ENCODE assay signal across 8 cellular contexts in genomic region chr3:119579366-119580147, GRCh38. TPM values are rescaled to one million over a fixed set of nuclear protein-coding genes. Genes with fewer than 3 reads are reported as not detected.
A peak's percentile ranks its signal among the peaks of the same experiment; 100 is the strongest.
DNase-seq lines count a peak whose midpoint lies in the region; ATAC-seq and TF ChIP-seq lines count a peak whose summit lies in the region.

Gene ADPRH, plus strand, starts transcription at chr3:119579492. Its CDS starts 2,678 bp downstream, at chr3:119582170.

- peak; percentile 17 to 65 (median 32) for DNase-seq in CD8-positive, alpha-beta memory T cell
- DNase-seq in SJSA1 (ENCODE audit: low read depth in 1 of 2, low spot score in 2 of 2) (peak; percentile 58 to 71), ascending aorta (ENCODE audit: low spot score in 2 of 2) (peak in 1 of 2 donors; percentile 86), hepatic stellate cell (ENCODE audit: low spot score) (peak; percentile 75), retinal pigment epithelial cell (ENCODE audit: low read depth) (no peak), SIG-M5 (lab: John Stamatoyannopoulos, UW) (no peak)

- H3K4me1 ChIP-seq in CD8-positive, alpha-beta memory T cell (ENCODE audit: insufficient read depth, low read length), result no peaks in the 10 kb centered on the region
- peaks cover 6% of the 10 kb centered on the region for H3K4me1 ChIP-seq in SJSA1 (replicated peaks)
- peaks cover 0 to 4% of the 10 kb centered on the region in 2 donors for H3K4me1 ChIP-seq in ascending aorta

- H3K36me3 Mint-ChIP-seq in CD8-positive, alpha-beta memory T cell, result peaks cover 0 to 6% (median 0%) of the 10 kb centered on the region in 3 donors

- TF ChIP-seq CTCF in ascending aorta (IDR thresholded peaks at IDR 0.05), result no peak
- no peak for TF ChIP-seq CTCF in retinal pigment epithelial cell (conservative IDR thresholded peaks at IDR 0.05; ENCODE audit: low read depth, low read length)

- H3K36me3 ChIP-seq in CD8-positive, alpha-beta memory T cell (ENCODE audit: insufficient read depth, low read length), result no peaks in the 10 kb centered on the region
- no peaks in the 10 kb centered on the region for H3K36me3 ChIP-seq in SJSA1
- H3K36me3 ChIP-seq in ascending aorta, result no peaks in the 10 kb centered on the region

- H3K27ac Mint-ChIP-seq in CD8-positive, alpha-beta memory T cell, result peak within 1 kb of the TSS; percentile 9 to 96 (median 92)

- peak within 1 kb of the TSS; percentile 57 for H3K27ac ChIP-seq in CD8-positive, alpha-beta memory T cell (ENCODE audit: low read depth, low read length)
- H3K27ac ChIP-seq in SJSA1 (peak within 1 kb of the TSS; percentile 46), ascending aorta (peak within 1 kb of the TSS; percentile 92 to 93)

- CTCF ChIA-PET in CD8-positive, alpha-beta memory T cell (lab: Charles Lee), result interaction anchor here (1.4 kb wide), 1 partner anchor 18 kb away, joined by 3 read pairs; no protein-coding TSS in a partner anchor

- H3K27me3 Mint-ChIP-seq in CD8-positive, alpha-beta memory T cell, result peaks cover 3 to 7% of the 10 kb centered on the region in 2 donors

- H3K9me3 ChIP-seq in CD8-positive, alpha-beta memory T cell (ENCODE audit: low read length), result no peaks in the 10 kb centered on the region
- H3K9me3 ChIP-seq in SJSA1 (replicated peaks), result no peaks in the 10 kb centered on the region
- H3K9me3 ChIP-seq in ascending aorta, result no peaks in the 10 kb centered on the region

- no peaks in the 10 kb centered on the region for H3K9me3 Mint-ChIP-seq in CD8-positive, alpha-beta memory T cell

- H3K4me3 ChIP-seq in CD8-positive, alpha-beta memory T cell (ENCODE audit: low read length), result peak within 1 kb of the TSS; percentile 74
- H3K4me3 ChIP-seq in SJSA1 (peak within 1 kb of the TSS; percentile 51), ascending aorta (peak within 1 kb of the TSS; percentile 55 to 88), retinal pigment epithelial cell (ENCODE audit: low read length) (peak within 1 kb of the TSS; percentile 65)

- intact Hi-C loops in ascending aorta (cut with DNase I), result loop anchor here (1.0 to 5.0 kb wide), 2 partner anchors 48 to 98 kb away; partner anchors contain the start of gene COX17

- H3K27me3 ChIP-seq in CD8-positive, alpha-beta memory T cell (ENCODE audit: insufficient read depth, low read length, poor library complexity, severe bottlenecking), result no peaks in the 10 kb centered on the region
- H3K27me3 ChIP-seq in SJSA1 (replicated peaks), result no peaks in the 10 kb centered on the region
- H3K27me3 ChIP-seq in ascending aorta, result no peaks in the 10 kb centered on the region

- H3K4me1 Mint-ChIP-seq in CD8-positive, alpha-beta memory T cell, result peaks cover 15 to 24% (median 15%) of the 10 kb centered on the region in 3 donors

- H3K4me3 Mint-ChIP-seq in CD8-positive, alpha-beta memory T cell, result peak within 1 kb of the TSS; percentile 85 to 97 (median 95)

- ATAC-seq in GM19328 (IDR thresholded peaks at IDR 0.05; ENCODE audit: unreplicated experiment) (peak; percentile 50), HG03432 (IDR thresholded peaks at IDR 0.05; ENCODE audit: unreplicated experiment) (peak; percentile 76)

- POLR2A ChIA-PET in CD8-positive, alpha-beta memory T cell (lab: Charles Lee), result no interaction called here

RNA-seq across cellular contexts. Expression of gene ADPRH, which starts in this region (rescaled TPM):
- 1 to 10 TPM; 6.8 to 7.9 TPM for total RNA-seq in CD8-positive, alpha-beta memory T cell
- 2.5 TPM for polyA plus RNA-seq in CD8-positive, alpha-beta memory T cell
- 1.3 and 2.0 TPM in 2 replicates for total RNA-seq in SJSA1 (2014; rRNA removed; shearing (Covaris generic))
- 32.1 TPM for total RNA-seq in ascending aorta

Comparison
In these comparisons a context has a peak if more than half of its experiments do, and no peak if none do; other contexts are left out.
1. DNase-seq: peak in CD8-positive, alpha-beta memory T cell (5 of 5), SJSA1 (2 of 2) and hepatic stellate cell (single experiment); none in retinal pigment epithelial cell (single experiment) and SIG-M5 (single experiment).
2. Peak in every context shown above with its lines, with median percentiles within 50 percentile points of each other: H3K27ac ChIP-seq and H3K4me3 ChIP-seq.